In genomic region chr17:65532491-65532890, GRCh38 we compare ENCODE assay signal across 17 cellular contexts. TPM values are rescaled to one million over a fixed set of nuclear protein-coding genes. Genes with fewer than 3 reads are reported as not detected.
A peak's percentile ranks its signal among the peaks of the same experiment; 100 is the strongest.
DNase-seq lines count a peak whose midpoint lies in the region; ATAC-seq and TF ChIP-seq lines count a peak whose summit lies in the region.
"Had no signal": no experiment of that assay in that cellular context is flagged by ENCODE, and none has a peak within 500 bp of the region (broad histone marks: within the 10 kb centered on the region; RNA-seq: fewer than 3 reads in every experiment).

No MANE protein-coding gene starts in this region.

- CTCF ChIA-PET in CD4-positive, alpha-beta memory T cell (lab: Charles Lee; ENCODE audit: partially characterized antibody): no interaction called here
- CTCF ChIA-PET in OCI-LY7 (lab: Charles Lee; ENCODE audit: unreplicated experiment): no interaction called here
- CTCF ChIA-PET in activated CD4-positive, alpha-beta T cell treated with anti-CD3 and anti-CD28 coated beads, Interleukin-2, amount 10 ng/mL, durations not matched to agents 7 days and 5 days (lab: Charles Lee): interaction anchor here (0.9 to 1.1 kb wide), 2 partner anchors 11 to 202 kb away, joined by 3 to 4 read pairs; no protein-coding TSS in a partner anchor

- peaks cover 3 to 6% (median 6%) of the 10 kb centered on the region in 4 donors for H3K4me1 Mint-ChIP-seq in CD4-positive, alpha-beta memory T cell
- peaks cover 12% of the 10 kb centered on the region for H3K4me1 Mint-ChIP-seq in activated CD4-positive, alpha-beta T cell treated with anti-CD3 and anti-CD28 coated beads, Interleukin-2, amount 10 ng/mL, durations not matched to agents 7 days and 5 days

- no peak overlapping the region for H3K4me3 ChIP-seq in CD4-positive, alpha-beta memory T cell (ENCODE audit: low read length in 2 of 2)
- H3K4me3 ChIP-seq in NT2/D1 (ENCODE audit: insufficient read length, low read depth) (no peak overlapping the region), right cardiac atrium (ENCODE audit: low read length) (no peak overlapping the region), OCI-LY7 (ENCODE audit: low read depth, low read length, poor library complexity, severe bottlenecking) (no peak overlapping the region)

- POLR2A ChIA-PET in CD4-positive, alpha-beta memory T cell (lab: Charles Lee; ENCODE audit: partially characterized antibody): no interaction called here
- POLR2A ChIA-PET in OCI-LY7 (lab: Charles Lee): interaction anchor here (0.7 kb wide), 1 partner anchor 594 kb away, joined by 6 read pairs; no protein-coding TSS in a partner anchor
- POLR2A ChIA-PET in activated CD4-positive, alpha-beta T cell treated with anti-CD3 and anti-CD28 coated beads, Interleukin-2, amount 10 ng/mL, durations not matched to agents 7 days and 5 days (lab: Charles Lee): no interaction called here

- no TSS peak for BruUV-seq in OCI-LY7 (replicated peaks; lab: Mats Ljungman, UMichigan)

- 75% methylated on average over 5 of the region's 5 CpGs for WGBS in right cardiac atrium

- no peak overlapping the region for H2AFZ ChIP-seq in OCI-LY7 (ENCODE audit: low read length)

- H3K27me3 ChIP-seq in CD4-positive, alpha-beta memory T cell (ENCODE audit: insufficient read depth, low read length): no peaks in the 10 kb centered on the region
- H3K27me3 ChIP-seq in NT2/D1 (ENCODE audit: insufficient read depth, insufficient read length) (no peaks in the 10 kb centered on the region), right cardiac atrium (ENCODE audit: control insufficient read depth, insufficient read depth) (no peaks in the 10 kb centered on the region)

- intact Hi-C loops in CD4-positive, alpha-beta memory T cell (cut with micrococcal nuclease): no loop called here
- intact Hi-C loops in right cardiac atrium (cut with DNase I): no loop called here
- intact Hi-C loops in posterior vena cava (cut with DNase I): no loop called here
- intact Hi-C loops in OCI-LY7 (cut with micrococcal nuclease; ENCODE audit: unreplicated experiment): no loop called here

- no peak for ATAC-seq in right cardiac atrium

- no peaks in the 10 kb centered on the region for H3K9me3 Mint-ChIP-seq in CD4-positive, alpha-beta memory T cell
- H3K9me3 Mint-ChIP-seq in activated CD4-positive, alpha-beta T cell treated with anti-CD3 and anti-CD28 coated beads, Interleukin-2, amount 10 ng/mL, durations not matched to agents 7 days and 5 days: no peaks in the 10 kb centered on the region
- H3K9me3 Mint-ChIP-seq: natural killer cell treated with Interleukin-12 subunit alpha and Interleukin-12 subunit beta and Interleukin-15 and Interleukin-18, amount 100 ng/mL, for 72 hours had no signal

- TF ChIP-seq CTCF in OCI-LY7 (conservative IDR thresholded peaks at IDR 0.05; ENCODE audit: low read length): no peak

- peaks cover 48% of the 10 kb centered on the region for H3K36me3 ChIP-seq in CD4-positive, alpha-beta memory T cell (ENCODE audit: insufficient read depth, low read length)
- H3K36me3 ChIP-seq in NT2/D1 (ENCODE audit: insufficient read depth, insufficient read length, low read length): peaks cover 85% of the 10 kb centered on the region
- peaks cover 37% of the 10 kb centered on the region; the same call in 1 of the 2 replicates for H3K36me3 ChIP-seq in OCI-LY7 (ENCODE audit: insufficient read depth, low read length)

- no peak overlapping the region for H3K4me2 ChIP-seq in OCI-LY7 (ENCODE audit: low read length)

- no peaks in the 10 kb centered on the region for H4K20me1 ChIP-seq in OCI-LY7 (ENCODE audit: insufficient read depth, low read length)

- H3K9ac ChIP-seq in NT2/D1 (ENCODE audit: insufficient read length, low read depth): peak overlapping the region; percentile 6

- no peaks in the 10 kb centered on the region for H3K79me2 ChIP-seq in OCI-LY7 (ENCODE audit: insufficient read depth, low read depth, low read length)

- no peak for DNase-seq in CD4-positive, alpha-beta memory T cell
- DNase-seq in NT2/D1 (ENCODE audit: low read depth, low spot score) (no peak), right cardiac atrium (peak in 1 of 3 donors; percentile 58), posterior vena cava (ENCODE audit: low spot score) (peak; percentile 69), SIG-M5 (lab: John Stamatoyannopoulos, UW) (no peak), OCI-LY7 (ENCODE audit: low spot score) (no peak), NCI-H69 (lab: John Stamatoyannopoulos, UW) (no peak)
- no peak for DNase-seq in activated CD4-positive, alpha-beta T cell treated with anti-CD3 and anti-CD28 coated beads, Interleukin-2, amount 10 ng/mL, durations not matched to agents 7 days and 5 days
- DNase-seq: activated CD4-positive, CD25-positive, alpha-beta regulatory T cell; activated CD8-positive, alpha-beta memory T cell treated with anti-CD3 and anti-CD28 coated beads, Interleukin-2, amount 50 U/mL, for 4 hours; AML-193; cerebellar nuclear complex; DMS153; NCI-H524 treated with DMSO at 0.1 percent for 48 hours; stimulated activated naive CD4-positive, alpha-beta T cell treated with Interleukin-2 at 50 U/mL for 16 hours had no signal

- H3K4me1 ChIP-seq in CD4-positive, alpha-beta memory T cell (ENCODE audit: insufficient read depth, low read length): no peaks in the 10 kb centered on the region
- peaks cover 24% of the 10 kb centered on the region for H3K4me1 ChIP-seq in NT2/D1 (ENCODE audit: insufficient read depth, insufficient read length)
- peaks cover 22% of the 10 kb centered on the region for H3K4me1 ChIP-seq in right cardiac atrium (ENCODE audit: control insufficient read depth, insufficient read depth, low read length)
- no peaks in the 10 kb centered on the region for H3K4me1 ChIP-seq in OCI-LY7 (ENCODE audit: insufficient read depth, low read length, poor library complexity, severe bottlenecking)

- H3K9me3 ChIP-seq in CD4-positive, alpha-beta memory T cell (ENCODE audit: control insufficient read depth in 1 of 2, low read length in 2 of 2): no peaks in the 10 kb centered on the region
- H3K9me3 ChIP-seq in NT2/D1 (ENCODE audit: insufficient read depth, low read length): no peaks in the 10 kb centered on the region
- H3K9me3 ChIP-seq in right cardiac atrium (ENCODE audit: control insufficient read depth, low read length): no peaks in the 10 kb centered on the region
- H3K9me3 ChIP-seq in OCI-LY7 (ENCODE audit: low read length): no peaks in the 10 kb centered on the region

- H3K27me3 Mint-ChIP-seq in CD4-positive, alpha-beta memory T cell: no peaks in the 10 kb centered on the region
- H3K27me3 Mint-ChIP-seq in activated CD4-positive, alpha-beta T cell treated with anti-CD3 and anti-CD28 coated beads, Interleukin-2, amount 10 ng/mL, durations not matched to agents 7 days and 5 days: no peaks in the 10 kb centered on the region
- H3K27me3 Mint-ChIP-seq: activated naive CD8-positive, alpha-beta T cell; natural killer cell treated with Interleukin-12 subunit alpha and Interleukin-12 subunit beta and Interleukin-15 and Interleukin-18, amount 100 ng/mL, for 72 hours had no signal

- no peak overlapping the region for H3K27ac ChIP-seq in CD4-positive, alpha-beta memory T cell (ENCODE audit: low read depth, low read length)
- H3K27ac ChIP-seq in right cardiac atrium (ENCODE audit: low read length) (peak overlapping the region; percentile 55), OCI-LY7 (ENCODE audit: low read depth, low read length, poor library complexity, severe bottlenecking) (no peak overlapping the region)

- no peaks in the 10 kb centered on the region for H3K9me2 ChIP-seq in OCI-LY7 (ENCODE audit: insufficient read depth, low read length)

- peak overlapping the region in 4 of 7 donors; percentile 41 to 74 (median 52) for H3K27ac Mint-ChIP-seq in CD4-positive, alpha-beta memory T cell
- no peak overlapping the region for H3K27ac Mint-ChIP-seq in activated CD4-positive, alpha-beta T cell treated with anti-CD3 and anti-CD28 coated beads, Interleukin-2, amount 10 ng/mL, durations not matched to agents 7 days and 5 days
- H3K27ac Mint-ChIP-seq: natural killer cell treated with Interleukin-12 subunit alpha and Interleukin-12 subunit beta and Interleukin-15 and Interleukin-18, amount 100 ng/mL, for 72 hours had no signal

- no peak overlapping the region for H3K4me3 Mint-ChIP-seq in CD4-positive, alpha-beta memory T cell
- H3K4me3 Mint-ChIP-seq in activated CD4-positive, alpha-beta T cell treated with anti-CD3 and anti-CD28 coated beads, Interleukin-2, amount 10 ng/mL, durations not matched to agents 7 days and 5 days: no peak overlapping the region
- H3K4me3 Mint-ChIP-seq: activated naive CD8-positive, alpha-beta T cell; natural killer cell treated with Interleukin-12 subunit alpha and Interleukin-12 subunit beta and Interleukin-15 and Interleukin-18, amount 100 ng/mL, for 72 hours had no signal

- peaks cover 50 to 74% of the 10 kb centered on the region in 2 donors for H3K36me3 Mint-ChIP-seq in CD4-positive, alpha-beta memory T cell
- H3K36me3 Mint-ChIP-seq in activated CD4-positive, alpha-beta T cell treated with anti-CD3 and anti-CD28 coated beads, Interleukin-2, amount 10 ng/mL, durations not matched to agents 7 days and 5 days (ENCODE audit: low read depth): peaks cover 42% of the 10 kb centered on the region
- H3K36me3 Mint-ChIP-seq: natural killer cell treated with Interleukin-12 subunit alpha and Interleukin-12 subunit beta and Interleukin-15 and Interleukin-18, amount 100 ng/mL, for 72 hours had no signal

RNA-seq across cellular contexts. Expression of gene AXIN2, which starts 29.0 kb away (rescaled TPM):
- total RNA-seq in CD4-positive, alpha-beta memory T cell: 10 to 100 TPM; 30.1 to 30.3 TPM
- polyA plus RNA-seq in CD4-positive, alpha-beta memory T cell: 10 to 100 TPM in 1 of 2 donors, 1 to 10 TPM in 1; 3.4 to 11.8 TPM
- 10 to 100 TPM; 26.0 to 31.1 (median 29.0) TPM for total RNA-seq in right cardiac atrium
- 8.9 TPM for polyA plus RNA-seq in right cardiac atrium
- total RNA-seq in posterior vena cava: 10 to 100 TPM; 21.2 to 23.5 TPM
- total RNA-seq in OCI-LY7 (2014; rRNA removed; shearing (Covaris generic)): 5.2 and 8.5 TPM in 2 replicates
- total RNA-seq in OCI-LY7 (2022): 8.2 and 8.5 TPM in 2 replicates
- total RNA-seq in activated CD4-positive, alpha-beta T cell treated with anti-CD3 and anti-CD28 coated beads, Interleukin-2, amount 10 ng/mL, durations not matched to agents 7 days and 5 days: 10 to 100 TPM; 12.7 to 13.4 TPM
